In the genomic region with DNA sequence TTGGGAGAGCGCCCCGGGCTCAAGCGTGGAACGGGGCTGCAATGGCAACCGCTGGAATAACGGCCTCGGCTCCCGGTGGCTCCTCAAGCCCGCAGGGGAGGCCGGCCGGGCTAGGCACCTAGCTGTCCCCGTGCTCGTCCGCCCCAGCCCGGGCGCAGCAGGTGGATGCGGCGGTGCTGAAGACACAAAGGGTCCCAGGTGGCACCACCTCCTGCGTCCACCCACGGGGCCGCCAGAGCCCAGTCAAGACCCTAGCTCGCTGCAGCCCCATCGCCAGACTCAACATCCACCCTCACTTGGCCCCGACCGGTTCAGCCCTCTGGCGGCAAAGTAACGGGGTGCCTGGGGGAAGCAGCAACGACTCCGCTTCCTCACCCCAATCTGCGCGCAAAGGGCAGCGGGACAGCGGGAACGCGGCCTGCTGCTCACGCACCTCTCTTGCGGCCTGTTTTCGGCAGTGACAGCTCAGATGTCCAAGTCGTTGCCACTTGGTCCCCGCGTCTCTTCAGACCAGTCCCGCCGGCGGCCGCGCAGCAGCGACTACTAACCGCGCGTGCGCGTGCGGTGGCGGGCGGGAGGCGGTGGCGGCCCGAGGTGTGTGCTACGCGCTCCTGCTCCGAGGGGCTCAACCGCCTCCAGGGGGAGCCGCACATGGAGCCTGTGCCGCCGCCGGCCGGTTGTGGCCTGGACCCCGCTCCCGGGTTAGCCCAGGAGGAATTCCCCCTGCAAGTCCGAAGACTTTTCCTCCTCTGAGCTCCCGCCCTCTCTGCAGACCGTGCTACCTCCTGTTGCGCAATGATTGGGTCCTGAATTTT, we compare ENCODE assay signal across 8 cellular contexts. TPM values are rescaled to one million over a fixed set of nuclear protein-coding genes. Genes with fewer than 3 reads are reported as not detected.
DNase-seq lines count a peak whose midpoint lies in the region; ATAC-seq lines count a peak whose summit lies in the region.

A gene with protein sequence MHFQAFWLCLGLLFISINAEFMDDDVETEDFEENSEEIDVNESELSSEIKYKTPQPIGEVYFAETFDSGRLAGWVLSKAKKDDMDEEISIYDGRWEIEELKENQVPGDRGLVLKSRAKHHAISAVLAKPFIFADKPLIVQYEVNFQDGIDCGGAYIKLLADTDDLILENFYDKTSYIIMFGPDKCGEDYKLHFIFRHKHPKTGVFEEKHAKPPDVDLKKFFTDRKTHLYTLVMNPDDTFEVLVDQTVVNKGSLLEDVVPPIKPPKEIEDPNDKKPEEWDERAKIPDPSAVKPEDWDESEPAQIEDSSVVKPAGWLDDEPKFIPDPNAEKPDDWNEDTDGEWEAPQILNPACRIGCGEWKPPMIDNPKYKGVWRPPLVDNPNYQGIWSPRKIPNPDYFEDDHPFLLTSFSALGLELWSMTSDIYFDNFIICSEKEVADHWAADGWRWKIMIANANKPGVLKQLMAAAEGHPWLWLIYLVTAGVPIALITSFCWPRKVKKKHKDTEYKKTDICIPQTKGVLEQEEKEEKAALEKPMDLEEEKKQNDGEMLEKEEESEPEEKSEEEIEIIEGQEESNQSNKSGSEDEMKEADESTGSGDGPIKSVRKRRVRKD (minus strand): TSS at position 545 of the 815 bp plus-strand sequence. CDS start 14,570 bp downstream, outside the sequence.

- no peak within 1 kb of the TSS for H3K27ac Mint-ChIP-seq in stimulated activated naive B cell treated with anti-CD40 and anti-IgM and Interleukin-4, amounts not matched to agents 10 μg/mL and 1 μg/mL and 100 μg/mL, for 72 hours

- H3K4me1 Mint-ChIP-seq in stimulated activated naive B cell treated with anti-CD40 and anti-IgM and Interleukin-4, amounts not matched to agents 10 μg/mL and 1 μg/mL and 100 μg/mL, for 72 hours, result peaks cover 5 to 7% of the 10 kb centered on the region in 2 donors

- peak within 1 kb of the TSS; percentile 79 to 82 for H3K4me3 Mint-ChIP-seq in stimulated activated naive B cell treated with anti-CD40 and anti-IgM and Interleukin-4, amounts not matched to agents 10 μg/mL and 1 μg/mL and 100 μg/mL, for 72 hours

- peaks cover 3 to 4% of the 10 kb centered on the region in 2 donors for H3K4me1 ChIP-seq in esophagus (ENCODE audit: control insufficient read depth in 2 of 2, insufficient read depth in 2 of 2, low read length in 1 of 2)

- WGBS in esophagus, 2 donors, result 1% methylated on average over 63 to 73 of the region's 73 CpGs

- peak; percentile 79 for ATAC-seq in GM19438 (IDR thresholded peaks at IDR 0.05; ENCODE audit: low read depth, unreplicated experiment)
- peak; percentile 84 for ATAC-seq in HG03521 (IDR thresholded peaks at IDR 0.05; ENCODE audit: unreplicated experiment)
- peak; percentile 92 for ATAC-seq in stimulated activated naive B cell treated with anti-CD40 and anti-IgM and Interleukin-4, amounts not matched to agents 10 μg/mL and 1 μg/mL and 100 μg/mL, for 72 hours (replicated peaks)

- H3K27me3 ChIP-seq in esophagus (ENCODE audit: control insufficient read depth in 1 of 2, insufficient read depth in 2 of 2, low read length in 2 of 2), result no peaks in the 10 kb centered on the region

- H3K36me3 Mint-ChIP-seq in stimulated activated naive B cell treated with anti-CD40 and anti-IgM and Interleukin-4, amounts not matched to agents 10 μg/mL and 1 μg/mL and 100 μg/mL, for 72 hours, result no peaks in the 10 kb centered on the region

- no peaks in the 10 kb centered on the region for H3K9me3 Mint-ChIP-seq in stimulated activated naive B cell treated with anti-CD40 and anti-IgM and Interleukin-4, amounts not matched to agents 10 μg/mL and 1 μg/mL and 100 μg/mL, for 72 hours

- H3K36me3 ChIP-seq in esophagus (ENCODE audit: control insufficient read depth in 2 of 2, insufficient read depth in 2 of 2, low read length in 1 of 2), result no peaks in the 10 kb centered on the region

- H3K27ac ChIP-seq in esophagus (ENCODE audit: low read depth in 2 of 2, low read length in 1 of 2), result peak within 1 kb of the TSS in 1 of 2 donors; percentile 13

- peaks cover 27 to 51% of the 10 kb centered on the region in 2 donors for H3K27me3 Mint-ChIP-seq in stimulated activated naive B cell treated with anti-CD40 and anti-IgM and Interleukin-4, amounts not matched to agents 10 μg/mL and 1 μg/mL and 100 μg/mL, for 72 hours

- peak within 1 kb of the TSS; percentile 56 to 65 for H3K4me3 ChIP-seq in esophagus (ENCODE audit: low read depth in 1 of 2, low read length in 2 of 2)

- peaks cover 0 to 2% of the 10 kb centered on the region in 2 donors for H3K9me3 ChIP-seq in esophagus (ENCODE audit: control insufficient read depth in 2 of 2, insufficient read depth in 1 of 2, low read depth in 1 of 2, low read length in 1 of 2)

- peak; percentile 31 for DNase-seq in CD1c-positive myeloid dendritic cell (ENCODE audit: extremely low spot score)
- DNase-seq in NCI-H748 (lab: John Stamatoyannopoulos, UW; ENCODE audit: unreplicated experiment), result peak; percentile 84
- peak; percentile 84 for DNase-seq in activated CD8-positive, alpha-beta memory T cell treated with anti-CD3 and anti-CD28 coated beads, Interleukin-2, amount 50 U/mL, for 48 hours
- peak; percentile 33 for DNase-seq in mucosa of gallbladder (ENCODE audit: low spot score)
- DNase-seq in stimulated activated naive B cell treated with anti-CD40 and anti-IgM and Interleukin-4, amounts not matched to agents 10 μg/mL and 1 μg/mL and 100 μg/mL, for 72 hours, result peak; percentile 56

RNA-seq across cellular contexts. Expression of the gene that starts here (rescaled TPM):
- polyA plus RNA-seq in esophagus, result 1 to 10 TPM; 1.1 to 1.9 TPM
- 1.9 TPM for total RNA-seq in mucosa of gallbladder

Comparison
In these comparisons a context has a peak if more than half of its experiments do, and no peak if none do; other contexts are left out.
1. DNase-seq: peak in every context shown above with its lines; median percentile 84 in NCI-H748; 84 in activated CD8-positive, alpha-beta memory T cell treated with anti-CD3 and anti-CD28 coated beads, Interleukin-2, amount 50 U/mL, for 48 hours; 56 in stimulated activated naive B cell treated with anti-CD40 and anti-IgM and Interleukin-4, amounts not matched to agents 10 μg/mL and 1 μg/mL and 100 μg/mL, for 72 hours; 33 in mucosa of gallbladder; 31 in CD1c-positive myeloid dendritic cell.